9 cellular contexts compared by ENCODE assay signal in the genomic region with DNA sequence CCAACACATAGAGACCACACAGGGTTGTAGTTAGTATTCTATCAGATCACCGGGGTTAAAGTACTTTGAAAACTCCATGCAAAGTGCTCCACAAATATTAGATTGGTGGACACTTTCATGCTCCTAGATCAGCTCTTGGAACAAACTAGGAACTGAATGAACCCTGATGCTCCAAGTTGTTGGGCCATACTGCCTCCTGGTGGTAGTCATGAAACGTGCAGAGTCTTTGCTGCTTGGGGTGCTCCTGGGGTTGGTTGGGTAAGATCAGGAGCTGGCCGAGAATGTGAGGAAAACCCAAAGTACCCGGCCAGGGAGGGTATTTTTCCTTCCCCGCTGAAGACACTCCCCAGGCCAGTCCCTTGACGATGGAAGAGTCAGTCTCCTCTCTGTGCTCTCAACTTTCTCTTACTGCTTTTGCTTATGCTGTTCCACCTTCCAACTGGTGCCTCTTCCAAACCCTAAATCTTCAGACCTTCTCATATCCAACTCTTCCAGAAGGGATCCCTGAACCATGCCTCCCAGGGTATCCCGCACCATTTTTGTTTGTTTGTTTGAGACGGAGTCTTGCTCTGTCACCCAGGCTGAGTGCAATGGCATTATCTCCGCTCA. TPM values are rescaled to one million over a fixed set of nuclear protein-coding genes. Genes with fewer than 3 reads are reported as not detected.
DNase-seq lines count a peak whose midpoint lies in the region; ATAC-seq, FAIRE-seq and TF ChIP-seq lines count a peak whose summit lies in the region.
"Had no signal": no experiment of that assay in that cellular context is flagged by ENCODE, and none has a peak within 500 bp of the region (broad histone marks: within the 10 kb centered on the region; RNA-seq: fewer than 3 reads in every experiment).

No MANE protein-coding gene starts in this region.

- H3K27ac ChIP-seq in pancreas = no peak overlapping the region

- peaks cover 0 to 13% (median 10%) of the 10 kb centered on the region in 3 donors for H3K4me1 ChIP-seq in pancreas

- H3K9me3 Mint-ChIP-seq in type B pancreatic cell = no peaks in the 10 kb centered on the region

- peak; percentile 74 to 87 (median 78) for TF ChIP-seq CTCF in pancreas (IDR thresholded peaks at IDR 0.05)
- TF ChIP-seq CTCF in type B pancreatic cell (conservative IDR thresholded peaks at IDR 0.05) = peak; percentile 85

- no peaks in the 10 kb centered on the region for H3K27me3 ChIP-seq in pancreas

- H3K36me3 ChIP-seq in pancreas = no peaks in the 10 kb centered on the region

- H3K9me3 ChIP-seq in pancreas = no peaks in the 10 kb centered on the region

- H3K27ac Mint-ChIP-seq in type B pancreatic cell = peak overlapping the region; percentile 71

- in situ Hi-C loops in SK-MEL-5 (cut with HindIII; ENCODE audit: low pct_unique_long_range_greater_than_20kb, low sequenced_read_pairs) = no loop called here

- H3K27me3 Mint-ChIP-seq in type B pancreatic cell = peaks cover 3% of the 10 kb centered on the region

- no peak overlapping the region for H3K4me3 Mint-ChIP-seq in type B pancreatic cell

- WGBS in pancreas, 2 donors = 24 to 28% methylated on average over 9 of the region's 9 CpGs

- DNase-seq in DMS53 (lab: John Stamatoyannopoulos, UW) (peak; percentile 82), HTR-8/SVneo (ENCODE audit: insufficient read length, low spot score) (peak; percentile 87), SK-MEL-5 (ENCODE audit: low read depth, low spot score) (peak; percentile 82), globus pallidus (ENCODE audit: low spot score) (peak; percentile 83), pancreas (peak in 5 of 6 donors; percentile 62 to 82 (median 65)), type B pancreatic cell (ENCODE audit: extremely low spot score, unreplicated experiment) (peak; percentile 70)
- DNase-seq in activated gamma-delta T cell treated with anti-CD3 and anti-CD28 coated beads, Interleukin-2, amount 50 U/mL, for 16 hours (ENCODE audit: low read depth) = peak; percentile 42

- peak; percentile 28 for FAIRE-seq in HTR-8/SVneo (lab: Jason Lieb, UNC)
- no peak for FAIRE-seq in pancreas (lab: Jason Lieb, UNC)
- FAIRE-seq: colon had no signal

- ATAC-seq in pancreas = peak; percentile 76 to 88 (median 80)
- ATAC-seq in HG02623 (IDR thresholded peaks at IDR 0.05; ENCODE audit: unreplicated experiment) = no peak

- H3K4me3 ChIP-seq in pancreas = no peak overlapping the region

- no peaks in the 10 kb centered on the region for H3K36me3 Mint-ChIP-seq in type B pancreatic cell

- intact Hi-C loops in pancreas (cut with DNase I) = loop anchor here in 2 of 3 donors (5.0 to 10.0 kb wide), 2 partner anchors 327 to 330 kb away; a partner anchor contains a TSS

- peaks cover 8% of the 10 kb centered on the region for H3K4me1 Mint-ChIP-seq in type B pancreatic cell (ENCODE audit: unreplicated experiment)

RNA-seq across cellular contexts. Expression of a gene that starts 0.9 kb away (rescaled TPM):
- total RNA-seq in SK-MEL-5 (2014; rRNA removed; shearing (Covaris generic)) = 0.05 TPM in 1 of 2 replicates, not detected in the other
- 0.04 TPM in 2 replicates for polyA plus RNA-seq in SK-MEL-5 (2015; cell fraction: cytosol; rRNA removed)
- polyA plus RNA-seq in SK-MEL-5 (2015; cell fraction: nucleus; rRNA removed) = not detected in 2 replicates
- total RNA-seq in pancreas (not detected), type B pancreatic cell (ENCODE audit: low replicate concordance) (not detected in 2 replicates)
- not detected for polyA plus RNA-seq in pancreas

RNA-seq across cellular contexts. Expression of a gene that starts 32.2 kb away (rescaled TPM):
- 0.37 and 0.56 TPM in 2 replicates for total RNA-seq in SK-MEL-5 (2014; rRNA removed; shearing (Covaris generic))
- polyA plus RNA-seq in SK-MEL-5 (2015; cell fraction: cytosol; rRNA removed) = 0.61 and 0.71 TPM in 2 replicates
- 0.22 TPM in 1 of 2 replicates, not detected in the other for polyA plus RNA-seq in SK-MEL-5 (2015; cell fraction: nucleus; rRNA removed)
- total RNA-seq in pancreas = 1 to 10 TPM in 3 of 6 donors, under 1 TPM in 3; 0.32 to 2.9 (median 1.1) TPM
- 10 to 100 TPM in 1 of 2 donors, 1 to 10 TPM in 1; 3.2 to 13.1 TPM for polyA plus RNA-seq in pancreas
- 9.4 and 38.0 TPM in 2 replicates for total RNA-seq in type B pancreatic cell (ENCODE audit: low replicate concordance)

RNA-seq across cellular contexts. Expression of a gene that starts 51.7 kb away (rescaled TPM):
- 35.5 and 37.4 TPM in 2 replicates for total RNA-seq in SK-MEL-5 (2014; rRNA removed; shearing (Covaris generic))
- polyA plus RNA-seq in SK-MEL-5 (2015; cell fraction: cytosol; rRNA removed) = 30.3 and 34.9 TPM in 2 replicates
- 45.4 and 52.6 TPM in 2 replicates for polyA plus RNA-seq in SK-MEL-5 (2015; cell fraction: nucleus; rRNA removed)
- 10 to 100 TPM; 21.7 to 45.0 (median 26.4) TPM for total RNA-seq in pancreas
- 10 to 100 TPM; 19.4 to 34.2 TPM for polyA plus RNA-seq in pancreas
- total RNA-seq in type B pancreatic cell (ENCODE audit: low replicate concordance) = 96.5 and 122 TPM in 2 replicates
